ENCODE assay signal across 10 cellular contexts in genomic region chr7:2520808-2521146, GRCh38. TPM values are rescaled to one million over a fixed set of nuclear protein-coding genes. Genes with fewer than 3 reads are reported as not detected.
DNase-seq lines count a peak whose midpoint lies in the region; ATAC-seq, FAIRE-seq and TF ChIP-seq lines count a peak whose summit lies in the region.
"Had no signal": no experiment of that assay in that cellular context is flagged by ENCODE, and none has a peak within 500 bp of the region (broad histone marks: within the 10 kb centered on the region; RNA-seq: fewer than 3 reads in every experiment).

No MANE protein-coding gene starts in this region.

- peaks cover 23% of the 10 kb centered on the region for H3K4me1 Mint-ChIP-seq in activated CD4-positive, alpha-beta T cell treated with anti-CD3 and anti-CD28 coated beads, Interleukin-2, amount 10 ng/mL, durations not matched to agents 7 days and 5 days
- peaks cover 6% of the 10 kb centered on the region for H3K4me1 Mint-ChIP-seq in activated T-helper 17 cell treated with anti-CD3 and anti-CD28 coated beads, Interleukin-2, amount 50 U/mL, for 72 hours

- H2AFZ ChIP-seq in HepG2 (ENCODE audit: low read length), result no peak overlapping the region

- peak overlapping the region; percentile 22 for H3K27ac Mint-ChIP-seq in activated CD4-positive, alpha-beta T cell treated with anti-CD3 and anti-CD28 coated beads, Interleukin-2, amount 10 ng/mL, durations not matched to agents 7 days and 5 days
- peak overlapping the region; percentile 76 for H3K27ac Mint-ChIP-seq in activated T-helper 17 cell treated with anti-CD3 and anti-CD28 coated beads, Interleukin-2, amount 50 U/mL, for 72 hours

- H3K27ac ChIP-seq in HepG2 (ENCODE audit: extremely low read length, insufficient read depth, low read length), result no peak overlapping the region
- no peak overlapping the region for H3K27ac ChIP-seq in thoracic aorta

- no peaks in the 10 kb centered on the region for H3K9me3 Mint-ChIP-seq in activated CD4-positive, alpha-beta T cell treated with anti-CD3 and anti-CD28 coated beads, Interleukin-2, amount 10 ng/mL, durations not matched to agents 7 days and 5 days
- H3K9me3 Mint-ChIP-seq in activated T-helper 17 cell treated with anti-CD3 and anti-CD28 coated beads, Interleukin-2, amount 50 U/mL, for 72 hours, result no peaks in the 10 kb centered on the region

- H3K27me3 ChIP-seq in HepG2 (ENCODE audit: control insufficient read depth in 1 of 2, insufficient read depth in 2 of 2, low read length in 2 of 2) (peaks cover 4 to 66% of the 10 kb centered on the region in 2 experiments), thoracic aorta (replicated peaks; ENCODE audit: insufficient read depth) (no peaks in the 10 kb centered on the region)

- H4K20me1 ChIP-seq in HepG2 (ENCODE audit: insufficient read depth, low read length), result no peaks in the 10 kb centered on the region

- DNase-seq in activated CD4-positive, alpha-beta T cell treated with anti-CD3 and anti-CD28 coated beads, Interleukin-2, amount 10 ng/mL, durations not matched to agents 7 days and 5 days, result peak; percentile 31
- DNase-seq in activated CD4-positive, alpha-beta T cell treated with anti-CD3 and anti-CD28 coated beads for 1 hour, result no peak
- DNase-seq in HepG2 (ENCODE audit: low spot score) (no peak), thoracic aorta (ENCODE audit: low spot score) (no peak), amniotic stem cell (lab: John Stamatoyannopoulos, UW) (no peak), urothelium cell line (ENCODE audit: low spot score) (no peak)
- DNase-seq: cortex of kidney, NCI-H1048 had no signal

- in situ Hi-C loops in HepG2 (cut with HindIII; ENCODE audit: extremely low pct_ligation_motif_present, low pct_unique_long_range_greater_than_20kb), result no loop called here

- no peak for TF ChIP-seq POLR2A in HepG2 (IDR thresholded peaks at IDR 0.05; ENCODE audit: insufficient read depth in 1 of 2, low read depth in 2 of 2, low read length in 2 of 2)

- H3K9me3 ChIP-seq in HepG2 (ENCODE audit: low read length), result no peaks in the 10 kb centered on the region
- H3K9me3 ChIP-seq in thoracic aorta, result no peaks in the 10 kb centered on the region

- no peak for ATAC-seq in activated T-helper 17 cell treated with anti-CD3 and anti-CD28 coated beads, Interleukin-2, amount 50 U/mL, for 72 hours (replicated peaks)
- ATAC-seq in HepG2 (no peak), thoracic aorta (ENCODE audit: insufficient number of reproducible peaks, low FRiP score, low read depth) (no peak), HG03439 (IDR thresholded peaks at IDR 0.05; ENCODE audit: unreplicated experiment) (no peak)

- peak overlapping the region in 2 of 3 experiments; percentile 54 to 66; a peak in 3 of 6 replicates for H3K4me3 ChIP-seq in HepG2 (replicated peaks in 1 of 3; ENCODE audit: insufficient read depth in 1 of 3, low read depth in 2 of 3, low read length in 3 of 3)
- H3K4me3 ChIP-seq in thoracic aorta, result peak overlapping the region; percentile 66

- WGBS in HepG2 (ENCODE audit: low lambda C conversion rate), result 15% methylated on average over 4 of the region's 7 CpGs

- POLR2A ChIA-PET in activated CD4-positive, alpha-beta T cell treated with anti-CD3 and anti-CD28 coated beads, Interleukin-2, amount 10 ng/mL, durations not matched to agents 7 days and 5 days (lab: Charles Lee), result no interaction called here
- POLR2A ChIA-PET in HepG2 (lab: Yijun Ruan, JAX), result no interaction called here

- TF ChIP-seq EP300 in HepG2 (IDR thresholded peaks at IDR 0.05; ENCODE audit: low read depth in 2 of 2, low read length in 2 of 2), result no peak
- TF ChIP-seq EP300 in HepG2 (CRISPR knock-in tag; IDR thresholded peaks at IDR 0.05; ENCODE audit: borderline replicate concordance), result no peak

- H3K79me2 ChIP-seq in HepG2 (ENCODE audit: insufficient read depth, low read length), result no peaks in the 10 kb centered on the region

- no peaks in the 10 kb centered on the region for H3K27me3 Mint-ChIP-seq in activated CD4-positive, alpha-beta T cell treated with anti-CD3 and anti-CD28 coated beads, Interleukin-2, amount 10 ng/mL, durations not matched to agents 7 days and 5 days
- H3K27me3 Mint-ChIP-seq in activated T-helper 17 cell treated with anti-CD3 and anti-CD28 coated beads, Interleukin-2, amount 50 U/mL, for 72 hours, result no peaks in the 10 kb centered on the region

- intact Hi-C loops in HepG2 (cut with micrococcal nuclease; ENCODE audit: unreplicated experiment), result loop anchor here (5.0 kb wide), 1 partner anchor 43 kb away; the partner anchor contains the start of gene GRIFIN

- FAIRE-seq in HepG2 (lab: Jason Lieb, UNC) (no peak), urothelium cell line (lab: Jason Lieb, UNC) (no peak)

- peak overlapping the region; percentile 66 for H3K4me2 ChIP-seq in HepG2 (ENCODE audit: low read depth, low read length)

- H3K36me3 ChIP-seq in HepG2 (replicated peaks in 1 of 2; ENCODE audit: control insufficient read depth in 1 of 2, insufficient read depth in 2 of 2, low read length in 2 of 2), result no peaks in the 10 kb centered on the region
- H3K36me3 ChIP-seq in thoracic aorta, result no peaks in the 10 kb centered on the region

- no TSS peak for BruUV-seq in HepG2 (replicated peaks; lab: Mats Ljungman, UMichigan)

- H3K9ac ChIP-seq in HepG2 (ENCODE audit: insufficient read depth, low read depth, low read length), result no peak overlapping the region

- peaks cover 28% of the 10 kb centered on the region for H3K36me3 Mint-ChIP-seq in activated CD4-positive, alpha-beta T cell treated with anti-CD3 and anti-CD28 coated beads, Interleukin-2, amount 10 ng/mL, durations not matched to agents 7 days and 5 days (ENCODE audit: low read depth)
- H3K36me3 Mint-ChIP-seq in activated T-helper 17 cell treated with anti-CD3 and anti-CD28 coated beads, Interleukin-2, amount 50 U/mL, for 72 hours (ENCODE audit: low read depth), result peaks cover 29% of the 10 kb centered on the region

- peaks cover 71% of the 10 kb centered on the region for H3K4me1 ChIP-seq in HepG2 (ENCODE audit: insufficient read depth, low read length)
- peaks cover 0 to 31% of the 10 kb centered on the region in 2 donors for H3K4me1 ChIP-seq in thoracic aorta (ENCODE audit: control insufficient read depth in 1 of 2, low read depth in 2 of 2)

- peak overlapping the region; percentile 97 for H3K4me3 Mint-ChIP-seq in activated CD4-positive, alpha-beta T cell treated with anti-CD3 and anti-CD28 coated beads, Interleukin-2, amount 10 ng/mL, durations not matched to agents 7 days and 5 days
- peak overlapping the region; percentile 87 for H3K4me3 Mint-ChIP-seq in activated T-helper 17 cell treated with anti-CD3 and anti-CD28 coated beads, Interleukin-2, amount 50 U/mL, for 72 hours

- TF ChIP-seq CTCF in HepG2 (CRISPR knock-in tag; IDR thresholded peaks at IDR 0.05) (no peak), thoracic aorta (IDR thresholded peaks at IDR 0.05) (no peak)

- CTCF ChIA-PET in activated CD4-positive, alpha-beta T cell treated with anti-CD3 and anti-CD28 coated beads, Interleukin-2, amount 10 ng/mL, durations not matched to agents 7 days and 5 days (lab: Charles Lee), result interaction anchor here (1.4 kb wide), 1 partner anchor 12 kb away, joined by 6 read pairs; no protein-coding TSS in a partner anchor
- CTCF ChIA-PET in HepG2 (lab: Yijun Ruan, JAX; ENCODE audit: low intra/inter-chr PET ratio, low total read pairs), result no interaction called here

- no peak for TF ChIP-seq RAD21 in HepG2 (CRISPR knock-in tag; IDR thresholded peaks at IDR 0.05)

RNA-seq across cellular contexts. Expression of gene LFNG, which starts 1.2 kb away (rescaled TPM):
- total RNA-seq in activated CD4-positive, alpha-beta T cell treated with anti-CD3 and anti-CD28 coated beads, Interleukin-2, amount 10 ng/mL, durations not matched to agents 7 days and 5 days, result 100 to 1,000 TPM in 1 of 2 experiments, 10 to 100 TPM in 1; 93.3 to 109 TPM
- total RNA-seq in activated T-helper 17 cell treated with anti-CD3 and anti-CD28 coated beads, Interleukin-2, amount 50 U/mL, for 72 hours, result 10 to 100 TPM; 42.6 to 48.8 TPM
- total RNA-seq in HepG2 (2016; rRNA removed; fragmentation: Illumina TruSeq; extraction: Trizol) (0.44 TPM in 1 of 2 replicates, not detected in the other), thoracic aorta (10 to 100 TPM in 1 of 2 donors, 1 to 10 TPM in 1; 8.0 to 24.1 TPM)
- not detected in 2 replicates for total RNA-seq in HepG2 (2016; cell fraction: cytosol; rRNA removed; fragmentation: Illumina TruSeq; extraction: Trizol; ENCODE audit: low read depth)
- total RNA-seq in HepG2 (2016; cell fraction: insoluble cytoplasmic fraction; rRNA removed; fragmentation: Illumina TruSeq; extraction: Trizol), result 0.18 and 0.80 TPM in 2 replicates
- total RNA-seq in HepG2 (2016; cell fraction: membrane; rRNA removed; fragmentation: Illumina TruSeq; extraction: Trizol), result 0.22 and 0.24 TPM in 2 replicates
- 0.19 and 0.81 TPM in 2 replicates for total RNA-seq in HepG2 (2016; cell fraction: nucleus; rRNA removed; fragmentation: Illumina TruSeq; extraction: Trizol)
- 1.5 and 1.6 TPM in 2 replicates for polyA plus RNA-seq in HepG2 (2011; rRNA removed)
- polyA plus RNA-seq in HepG2 (2011; cell fraction: cytosol; rRNA removed), result 1.1 and 2.1 TPM in 2 replicates
- 3.6 and 4.6 TPM in 2 replicates for polyA plus RNA-seq in HepG2 (2011; cell fraction: nucleus; rRNA removed)
- 0.72 and 1.2 TPM in 2 replicates for polyA plus RNA-seq in HepG2 (2012)
- 0.07 and 0.11 TPM in 2 replicates for polyA plus RNA-seq in HepG2 (2016; cell fraction: cytosol; fragmentation: Illumina TruSeq; extraction: Trizol; ENCODE audit: low read depth)
- polyA plus RNA-seq in HepG2 (2016; cell fraction: insoluble cytoplasmic fraction; fragmentation: Illumina TruSeq; extraction: Trizol; ENCODE audit: low read depth), result 0.16 TPM in 1 of 2 replicates, not detected in the other
- polyA plus RNA-seq in HepG2 (2016; cell fraction: membrane; fragmentation: Illumina TruSeq; extraction: Trizol; ENCODE audit: low read depth), result 0.12 and 0.18 TPM in 2 replicates
- polyA plus RNA-seq in HepG2 (2016; cell fraction: nucleus; fragmentation: Illumina TruSeq; extraction: Trizol; ENCODE audit: insufficient read depth, low read depth), result 0.70 and 1.00 TPM in 2 replicates
- polyA minus RNA-seq in HepG2 (2011; rRNA and poly(A)+ RNA removed; ENCODE audit: low replicate concordance), result 3.4 and 11.1 TPM in 2 replicates
- 1.5 TPM in 2 replicates for polyA minus RNA-seq in HepG2 (2011; cell fraction: cytosol; rRNA and poly(A)+ RNA removed)
- 2.4 and 4.6 TPM in 2 replicates for polyA minus RNA-seq in HepG2 (2011; cell fraction: nucleus; rRNA and poly(A)+ RNA removed)

RNA-seq across cellular contexts. Expression of gene BRAT1, which starts 34.5 kb away (rescaled TPM):
- 10 to 100 TPM; 40.0 to 43.9 TPM for total RNA-seq in activated CD4-positive, alpha-beta T cell treated with anti-CD3 and anti-CD28 coated beads, Interleukin-2, amount 10 ng/mL, durations not matched to agents 7 days and 5 days
- 10 to 100 TPM; 34.0 to 42.8 TPM for total RNA-seq in activated T-helper 17 cell treated with anti-CD3 and anti-CD28 coated beads, Interleukin-2, amount 50 U/mL, for 72 hours
- total RNA-seq in HepG2 (2016; rRNA removed; fragmentation: Illumina TruSeq; extraction: Trizol) (16.7 and 20.3 TPM in 2 replicates), thoracic aorta (10 to 100 TPM; 28.8 to 43.6 TPM)
- 3.4 and 3.6 TPM in 2 replicates for total RNA-seq in HepG2 (2016; cell fraction: cytosol; rRNA removed; fragmentation: Illumina TruSeq; extraction: Trizol; ENCODE audit: low read depth)
- 13.2 and 21.6 TPM in 2 replicates for total RNA-seq in HepG2 (2016; cell fraction: insoluble cytoplasmic fraction; rRNA removed; fragmentation: Illumina TruSeq; extraction: Trizol)
- total RNA-seq in HepG2 (2016; cell fraction: membrane; rRNA removed; fragmentation: Illumina TruSeq; extraction: Trizol), result 6.7 and 7.9 TPM in 2 replicates
- 18.7 and 21.1 TPM in 2 replicates for total RNA-seq in HepG2 (2016; cell fraction: nucleus; rRNA removed; fragmentation: Illumina TruSeq; extraction: Trizol)
- 10.2 and 14.6 TPM in 2 replicates for polyA plus RNA-seq in HepG2 (2011; rRNA removed)
- polyA plus RNA-seq in HepG2 (2011; cell fraction: cytosol; rRNA removed), result 5.0 and 10.7 TPM in 2 replicates
- polyA plus RNA-seq in HepG2 (2011; cell fraction: nucleus; rRNA removed), result 126 and 171 TPM in 2 replicates
- 10.2 and 14.9 TPM in 2 replicates for polyA plus RNA-seq in HepG2 (2012)
- polyA plus RNA-seq in HepG2 (2016; cell fraction: cytosol; fragmentation: Illumina TruSeq; extraction: Trizol; ENCODE audit: low read depth), result 1.2 and 1.3 TPM in 2 replicates
- 10.1 and 12.8 TPM in 2 replicates for polyA plus RNA-seq in HepG2 (2016; cell fraction: insoluble cytoplasmic fraction; fragmentation: Illumina TruSeq; extraction: Trizol; ENCODE audit: low read depth)
- polyA plus RNA-seq in HepG2 (2016; cell fraction: membrane; fragmentation: Illumina TruSeq; extraction: Trizol; ENCODE audit: low read depth), result 3.8 and 4.4 TPM in 2 replicates
- 43.7 and 48.3 TPM in 2 replicates for polyA plus RNA-seq in HepG2 (2016; cell fraction: nucleus; fragmentation: Illumina TruSeq; extraction: Trizol; ENCODE audit: insufficient read depth, low read depth)
- 16.2 and 23.5 TPM in 2 replicates for polyA minus RNA-seq in HepG2 (2011; rRNA and poly(A)+ RNA removed; ENCODE audit: low replicate concordance)
- 7.9 and 8.9 TPM in 2 replicates for polyA minus RNA-seq in HepG2 (2011; cell fraction: cytosol; rRNA and poly(A)+ RNA removed)
- polyA minus RNA-seq in HepG2 (2011; cell fraction: nucleus; rRNA and poly(A)+ RNA removed), result 10.3 and 10.4 TPM in 2 replicates

RNA-seq across cellular contexts. Expression of gene IQCE, which starts 38.0 kb away (rescaled TPM):
- total RNA-seq in activated CD4-positive, alpha-beta T cell treated with anti-CD3 and anti-CD28 coated beads, Interleukin-2, amount 10 ng/mL, durations not matched to agents 7 days and 5 days, result 10 to 100 TPM; 13.8 to 15.5 TPM
- total RNA-seq in activated T-helper 17 cell treated with anti-CD3 and anti-CD28 coated beads, Interleukin-2, amount 50 U/mL, for 72 hours, result 10 to 100 TPM; 11.2 to 15.3 TPM
- total RNA-seq in HepG2 (2016; rRNA removed; fragmentation: Illumina TruSeq; extraction: Trizol) (2.5 and 3.0 TPM in 2 replicates), thoracic aorta (10 to 100 TPM; 10.6 to 40.1 TPM)
- 1.8 and 2.7 TPM in 2 replicates for total RNA-seq in HepG2 (2016; cell fraction: cytosol; rRNA removed; fragmentation: Illumina TruSeq; extraction: Trizol; ENCODE audit: low read depth)
- 1.6 and 2.7 TPM in 2 replicates for total RNA-seq in HepG2 (2016; cell fraction: insoluble cytoplasmic fraction; rRNA removed; fragmentation: Illumina TruSeq; extraction: Trizol)
- 3.0 and 4.1 TPM in 2 replicates for total RNA-seq in HepG2 (2016; cell fraction: membrane; rRNA removed; fragmentation: Illumina TruSeq; extraction: Trizol)
- 2.9 and 4.3 TPM in 2 replicates for total RNA-seq in HepG2 (2016; cell fraction: nucleus; rRNA removed; fragmentation: Illumina TruSeq; extraction: Trizol)
- polyA plus RNA-seq in HepG2 (2011; rRNA removed), result 1.5 and 1.7 TPM in 2 replicates
- 0.54 and 0.68 TPM in 2 replicates for polyA plus RNA-seq in HepG2 (2011; cell fraction: cytosol; rRNA removed)
- 4.0 and 6.8 TPM in 2 replicates for polyA plus RNA-seq in HepG2 (2011; cell fraction: nucleus; rRNA removed)
- 0.59 and 0.83 TPM in 2 replicates for polyA plus RNA-seq in HepG2 (2012)
- 2.5 and 2.6 TPM in 2 replicates for polyA plus RNA-seq in HepG2 (2016; cell fraction: cytosol; fragmentation: Illumina TruSeq; extraction: Trizol; ENCODE audit: low read depth)
- polyA plus RNA-seq in HepG2 (2016; cell fraction: insoluble cytoplasmic fraction; fragmentation: Illumina TruSeq; extraction: Trizol; ENCODE audit: low read depth), result 2.2 and 3.8 TPM in 2 replicates
- polyA plus RNA-seq in HepG2 (2016; cell fraction: membrane; fragmentation: Illumina TruSeq; extraction: Trizol; ENCODE audit: low read depth), result 3.3 and 3.7 TPM in 2 replicates
- 6.7 and 9.8 TPM in 2 replicates for polyA plus RNA-seq in HepG2 (2016; cell fraction: nucleus; fragmentation: Illumina TruSeq; extraction: Trizol; ENCODE audit: insufficient read depth, low read depth)
- polyA minus RNA-seq in HepG2 (2011; rRNA and poly(A)+ RNA removed; ENCODE audit: low replicate concordance), result 0.62 and 22.8 TPM in 2 replicates
- polyA minus RNA-seq in HepG2 (2011; cell fraction: cytosol; rRNA and poly(A)+ RNA removed), result 0.62 and 1.5 TPM in 2 replicates
- 1.5 and 2.2 TPM in 2 replicates for polyA minus RNA-seq in HepG2 (2011; cell fraction: nucleus; rRNA and poly(A)+ RNA removed)

RNA-seq across cellular contexts. Expression of gene GRIFIN, which starts 44.6 kb away (rescaled TPM):
- not detected for total RNA-seq in activated CD4-positive, alpha-beta T cell treated with anti-CD3 and anti-CD28 coated beads, Interleukin-2, amount 10 ng/mL, durations not matched to agents 7 days and 5 days
- not detected for total RNA-seq in activated T-helper 17 cell treated with anti-CD3 and anti-CD28 coated beads, Interleukin-2, amount 50 U/mL, for 72 hours
- total RNA-seq in HepG2 (2016; rRNA removed; fragmentation: Illumina TruSeq; extraction: Trizol) (not detected in 2 replicates), thoracic aorta (not detected)
- not detected in 2 replicates for total RNA-seq in HepG2 (2016; cell fraction: cytosol; rRNA removed; fragmentation: Illumina TruSeq; extraction: Trizol; ENCODE audit: low read depth)
- not detected in 2 replicates for total RNA-seq in HepG2 (2016; cell fraction: insoluble cytoplasmic fraction; rRNA removed; fragmentation: Illumina TruSeq; extraction: Trizol)
- not detected in 2 replicates for total RNA-seq in HepG2 (2016; cell fraction: membrane; rRNA removed; fragmentation: Illumina TruSeq; extraction: Trizol)
- not detected in 2 replicates for total RNA-seq in HepG2 (2016; cell fraction: nucleus; rRNA removed; fragmentation: Illumina TruSeq; extraction: Trizol)
- not detected in 2 replicates for polyA plus RNA-seq in HepG2 (2011; rRNA removed)
- not detected in 2 replicates for polyA plus RNA-seq in HepG2 (2011; cell fraction: cytosol; rRNA removed)
- not detected in 2 replicates for polyA plus RNA-seq in HepG2 (2011; cell fraction: nucleus; rRNA removed)
- not detected in 2 replicates for polyA plus RNA-seq in HepG2 (2012)
- not detected in 2 replicates for polyA plus RNA-seq in HepG2 (2016; cell fraction: cytosol; fragmentation: Illumina TruSeq; extraction: Trizol; ENCODE audit: low read depth)
- polyA plus RNA-seq in HepG2 (2016; cell fraction: insoluble cytoplasmic fraction; fragmentation: Illumina TruSeq; extraction: Trizol; ENCODE audit: low read depth), result not detected in 2 replicates
- not detected in 2 replicates for polyA plus RNA-seq in HepG2 (2016; cell fraction: membrane; fragmentation: Illumina TruSeq; extraction: Trizol; ENCODE audit: low read depth)
- polyA plus RNA-seq in HepG2 (2016; cell fraction: nucleus; fragmentation: Illumina TruSeq; extraction: Trizol; ENCODE audit: insufficient read depth, low read depth), result not detected in 2 replicates
- polyA minus RNA-seq in HepG2 (2011; rRNA and poly(A)+ RNA removed; ENCODE audit: low replicate concordance), result not detected in 2 replicates
- not detected in 2 replicates for polyA minus RNA-seq in HepG2 (2011; cell fraction: cytosol; rRNA and poly(A)+ RNA removed)
- not detected in 2 replicates for polyA minus RNA-seq in HepG2 (2011; cell fraction: nucleus; rRNA and poly(A)+ RNA removed)

Comparison
In these comparisons a context has a peak if more than half of its experiments do, and no peak if none do; other contexts are left out.
1. RNA of gene LFNG, which starts 1.2 kb away (total RNA-seq): 93.3 to 109 TPM in activated CD4-positive, alpha-beta T cell treated with anti-CD3 and anti-CD28 coated beads, Interleukin-2, amount 10 ng/mL, durations not matched to agents 7 days and 5 days, 42.6 to 48.8 TPM in activated T-helper 17 cell treated with anti-CD3 and anti-CD28 coated beads, Interleukin-2, amount 50 U/mL, for 72 hours and 8.0 to 24.1 TPM in thoracic aorta; 0.18 to 0.81 TPM in HepG2; every median in the first group is over 4 times any median in the second.